In the genomic region with DNA sequence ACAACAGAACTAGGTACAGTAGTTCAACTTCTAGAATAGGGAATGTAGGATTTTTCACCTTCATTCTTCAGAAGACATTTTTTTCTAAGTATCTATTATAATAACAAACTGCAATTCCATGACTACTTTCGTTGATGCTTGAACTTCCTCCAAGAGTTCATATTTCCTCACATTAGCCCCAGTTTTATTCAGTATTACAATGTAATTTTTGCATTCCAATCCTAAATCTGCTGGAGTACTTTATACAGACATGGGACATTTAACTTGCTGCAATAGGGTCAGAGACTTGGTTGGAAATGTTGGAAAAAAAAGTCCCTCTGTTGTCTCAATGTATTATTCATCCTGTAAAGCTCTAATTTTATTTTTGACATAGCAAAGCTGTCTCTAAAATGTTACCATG, we compare ENCODE assay signal across 1 cellular context.
TF ChIP-seq lines count a peak whose summit lies in the region.

No MANE protein-coding gene starts in this region.

TF ChIP-seq in H1, 55 proteins besides CTCF, POLR2A, EP300 and RAD21:
- TF ChIP-seq CBX8 (IDR thresholded peaks at IDR 0.05; ENCODE audit: borderline replicate concordance, low read depth, low read length), result no peak
- no peak for TF ChIP-seq TBP (IDR thresholded peaks at IDR 0.05; ENCODE audit: low read depth, low read length)
- TF ChIP-seq BACH1 (IDR thresholded peaks at IDR 0.05; ENCODE audit: low read length), result no peak
- TF ChIP-seq POLR2AphosphoS5 (IDR thresholded peaks at IDR 0.05; ENCODE audit: low read depth, low read length), result no peak
- no peak for TF ChIP-seq JUND (IDR thresholded peaks at IDR 0.05; ENCODE audit: low read length)
- no peak for TF ChIP-seq SUZ12 (IDR thresholded peaks at IDR 0.05; ENCODE audit: low read length)
- no peak for TF ChIP-seq ZNF274 (IDR thresholded peaks at IDR 0.05; ENCODE audit: borderline replicate concordance, extremely low read depth, low read length)
- TF ChIP-seq, protein P1, sequence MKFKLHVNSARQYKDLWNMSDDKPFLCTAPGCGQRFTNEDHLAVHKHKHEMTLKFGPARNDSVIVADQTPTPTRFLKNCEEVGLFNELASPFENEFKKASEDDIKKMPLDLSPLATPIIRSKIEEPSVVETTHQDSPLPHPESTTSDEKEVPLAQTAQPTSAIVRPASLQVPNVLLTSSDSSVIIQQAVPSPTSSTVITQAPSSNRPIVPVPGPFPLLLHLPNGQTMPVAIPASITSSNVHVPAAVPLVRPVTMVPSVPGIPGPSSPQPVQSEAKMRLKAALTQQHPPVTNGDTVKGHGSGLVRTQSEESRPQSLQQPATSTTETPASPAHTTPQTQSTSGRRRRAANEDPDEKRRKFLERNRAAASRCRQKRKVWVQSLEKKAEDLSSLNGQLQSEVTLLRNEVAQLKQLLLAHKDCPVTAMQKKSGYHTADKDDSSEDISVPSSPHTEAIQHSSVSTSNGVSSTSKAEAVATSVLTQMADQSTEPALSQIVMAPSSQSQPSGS (IDR thresholded peaks at IDR 0.05; ENCODE audit: low read length), result no peak
- no peak for TF ChIP-seq SIN3A (conservative IDR thresholded peaks at IDR 0.05 in 1 of 2, IDR thresholded peaks at IDR 0.05 in 1 of 2; ENCODE audit: low read depth in 1 of 2, low read length in 2 of 2)
- TF ChIP-seq CEBPB (IDR thresholded peaks at IDR 0.05; ENCODE audit: low read depth, low read length), result no peak
- TF ChIP-seq HDAC6 (IDR thresholded peaks at IDR 0.05; ENCODE audit: low read depth, low read length), result no peak
- no peak for TF ChIP-seq HDAC2 (IDR thresholded peaks at IDR 0.05; ENCODE audit: borderline replicate concordance in 1 of 2, low read depth in 2 of 2, low read length in 2 of 2)
- TF ChIP-seq SRF (IDR thresholded peaks at IDR 0.05; ENCODE audit: low read depth, low read length), result no peak
- TF ChIP-seq MAFK (IDR thresholded peaks at IDR 0.05; ENCODE audit: low read depth, low read length), result no peak
- no peak for TF ChIP-seq RNF2 (IDR thresholded peaks at IDR 0.05; ENCODE audit: borderline replicate concordance, low read depth, low read length, missing control alignments, poor library complexity, severe bottlenecking)
- TF ChIP-seq TCF12 (IDR thresholded peaks at IDR 0.05; ENCODE audit: low read depth, low read length), result no peak
- TF ChIP-seq CHD1 (IDR thresholded peaks at IDR 0.05; ENCODE audit: low read depth, low read length), result no peak
- no peak for TF ChIP-seq CBX5 (IDR thresholded peaks at IDR 0.05; ENCODE audit: low read depth, low read length)
- no peak for TF ChIP-seq SP1 (IDR thresholded peaks at IDR 0.05; ENCODE audit: low read depth, low read length)
TF ChIP-seq in H1: peak in this region for 0.
